Comparison of ENCODE assay signal across 22 cellular contexts in genomic region chr3:153182894-153183293, GRCh38. TPM values are rescaled to one million over a fixed set of nuclear protein-coding genes. Genes with fewer than 3 reads are reported as not detected.
DNase-seq lines count a peak whose midpoint lies in the region; ATAC-seq lines count a peak whose summit lies in the region.
"Had no signal": no experiment of that assay in that cellular context is flagged by ENCODE, and none has a peak within 500 bp of the region (broad histone marks: within the 10 kb centered on the region; RNA-seq: fewer than 3 reads in every experiment).

No MANE protein-coding gene starts in this region.

- no peak overlapping the region for H3K4me3 Mint-ChIP-seq in stimulated activated naive CD8-positive, alpha-beta T cell treated with anti-CD3 and anti-CD28 coated beads, Interleukin-15, amount 100 ng/mL, for 72 hours
- H3K4me3 Mint-ChIP-seq in stimulated activated effector memory CD8-positive, alpha-beta T cell treated with anti-CD3 and anti-CD28 coated beads, Interleukin-12 subunit alpha, Interleukin-12 subunit beta, amount 100 ng/mL, for 72 hours = no peak overlapping the region
- H3K4me3 Mint-ChIP-seq: CD4-positive, alpha-beta T cell had no signal

- peak overlapping the region; percentile 27 to 69 for H3K27ac Mint-ChIP-seq in stimulated activated naive CD8-positive, alpha-beta T cell treated with anti-CD3 and anti-CD28 coated beads, Interleukin-15, amount 100 ng/mL, for 72 hours
- H3K27ac Mint-ChIP-seq in stimulated activated effector memory CD8-positive, alpha-beta T cell treated with anti-CD3 and anti-CD28 coated beads, Interleukin-12 subunit alpha, Interleukin-12 subunit beta, amount 100 ng/mL, for 72 hours = peak overlapping the region; percentile 20
- H3K27ac Mint-ChIP-seq: CD4-positive, alpha-beta T cell had no signal

- no peaks in the 10 kb centered on the region for H3K36me3 ChIP-seq in SJCRH30
- H3K36me3 ChIP-seq: BE2C had no signal

- H3K9me3 Mint-ChIP-seq in stimulated activated naive CD8-positive, alpha-beta T cell treated with anti-CD3 and anti-CD28 coated beads, Interleukin-15, amount 100 ng/mL, for 72 hours = no peaks in the 10 kb centered on the region
- H3K9me3 Mint-ChIP-seq in stimulated activated effector memory CD8-positive, alpha-beta T cell treated with anti-CD3 and anti-CD28 coated beads, Interleukin-12 subunit alpha, Interleukin-12 subunit beta, amount 100 ng/mL, for 72 hours = no peaks in the 10 kb centered on the region
- H3K9me3 Mint-ChIP-seq: CD4-positive, alpha-beta T cell had no signal

- H3K4me3 ChIP-seq in SJCRH30 = peak overlapping the region; percentile 4; the same call in 1 of the 2 replicates

- H3K27ac ChIP-seq in SJCRH30 = peak overlapping the region; percentile 59

- no peak for ATAC-seq in stimulated activated naive CD8-positive, alpha-beta T cell treated with anti-CD3 and anti-CD28 coated beads, Interleukin-15, amount 100 ng/mL, for 72 hours
- no peak for ATAC-seq in stimulated activated naive CD8-positive, alpha-beta T cell treated with anti-CD3 and anti-CD28 coated beads, Interleukin-15, Interleukin-2, amounts not matched to agents 100 U/mL and 50 U/mL, for 24 hours
- ATAC-seq in stimulated activated effector memory CD8-positive, alpha-beta T cell treated with anti-CD3 and anti-CD28 coated beads, Interleukin-12 subunit alpha, Interleukin-12 subunit beta, amount 100 ng/mL, for 72 hours = no peak
- ATAC-seq in GM21515 (IDR thresholded peaks at IDR 0.05; ENCODE audit: unreplicated experiment) (no peak), GM19328 (IDR thresholded peaks at IDR 0.05; ENCODE audit: unreplicated experiment) (no peak)
- ATAC-seq: HCT116, PC-3 had no signal

- H3K27me3 ChIP-seq in SJCRH30 = no peaks in the 10 kb centered on the region
- H3K27me3 ChIP-seq: BE2C had no signal

- peaks cover 20% of the 10 kb centered on the region for H3K4me1 ChIP-seq in SJCRH30
- H3K4me1 ChIP-seq: BE2C had no signal

- H3K9me3 ChIP-seq in SJCRH30 (replicated peaks) = no peaks in the 10 kb centered on the region
- H3K9me3 ChIP-seq: BE2C had no signal

- H3K27me3 Mint-ChIP-seq in stimulated activated naive CD8-positive, alpha-beta T cell treated with anti-CD3 and anti-CD28 coated beads, Interleukin-15, amount 100 ng/mL, for 72 hours = no peaks in the 10 kb centered on the region
- H3K27me3 Mint-ChIP-seq: CD4-positive, alpha-beta T cell had no signal

- peaks cover 15% of the 10 kb centered on the region for H3K4me1 Mint-ChIP-seq in stimulated activated naive CD8-positive, alpha-beta T cell treated with anti-CD3 and anti-CD28 coated beads, Interleukin-15, amount 100 ng/mL, for 72 hours
- H3K4me1 Mint-ChIP-seq in stimulated activated effector memory CD8-positive, alpha-beta T cell treated with anti-CD3 and anti-CD28 coated beads, Interleukin-12 subunit alpha, Interleukin-12 subunit beta, amount 100 ng/mL, for 72 hours = peaks cover 14% of the 10 kb centered on the region

- H3K36me3 Mint-ChIP-seq in stimulated activated effector memory CD8-positive, alpha-beta T cell treated with anti-CD3 and anti-CD28 coated beads, Interleukin-12 subunit alpha, Interleukin-12 subunit beta, amount 100 ng/mL, for 72 hours = peaks cover 6% of the 10 kb centered on the region

- no peak for DNase-seq in stimulated activated naive CD8-positive, alpha-beta T cell treated with anti-CD3 and anti-CD28 coated beads, Interleukin-15, amount 100 ng/mL, for 72 hours
- DNase-seq in stimulated activated naive CD8-positive, alpha-beta T cell treated with anti-CD3 and anti-CD28 coated beads, Interleukin-15, Interleukin-2, amounts not matched to agents 100 U/mL and 50 U/mL, for 24 hours = no peak
- DNase-seq in SJCRH30 (no peak), dedifferentiated amniotic fluid mesenchymal stem cell (ENCODE audit: extremely low spot score) (peak; percentile 64), KG1 (lab: John Stamatoyannopoulos, UW) (no peak)
- no peak for DNase-seq in stimulated activated effector memory CD8-positive, alpha-beta T cell treated with anti-CD3 and anti-CD28 coated beads, Interleukin-12 subunit alpha, Interleukin-12 subunit beta, amount 100 ng/mL, for 72 hours (ENCODE audit: low spot score in 2 of 2)
- DNase-seq: BE2C; CD4-positive, alpha-beta T cell; COR-L47; DMS 273 treated with DMSO at 0.1 percent for 48 hours; DND-41; IMR-90; Karpas-422; NCI-H187 treated with DMSO at 0.1 percent for 48 hours; NCI-H2107; NCI-H446 treated with DMSO at 0.1 percent for 48 hours; NCI-H526 treated with DMSO at 0.1 percent for 48 hours; PC-3; Right ventricle myocardium superior had no signal

RNA-seq across cellular contexts. Expression of gene RAP2B, which starts 20.9 kb away (rescaled TPM):
- 13.7 and 13.9 TPM in 2 replicates for total RNA-seq in SJCRH30 (2014; rRNA removed; shearing (Covaris generic))
